In the genomic region with DNA sequence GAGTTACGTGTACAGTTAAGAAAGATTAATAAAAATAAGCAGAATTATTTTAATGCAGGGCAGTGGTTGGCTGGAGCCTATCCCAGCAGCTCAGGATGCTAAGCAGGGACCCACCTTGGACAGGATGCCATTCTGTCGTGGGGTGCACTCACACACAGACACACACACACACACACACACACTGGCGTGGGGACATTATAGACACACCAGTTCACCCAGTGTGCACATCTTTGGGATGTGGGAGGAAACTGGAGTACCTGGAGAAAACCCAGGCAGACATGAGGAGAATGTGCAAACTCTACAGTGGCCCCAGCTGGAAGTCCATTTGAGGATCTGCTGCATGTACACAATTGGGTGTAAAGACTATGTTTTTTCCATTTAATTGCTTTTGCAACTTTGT, we compare ENCODE assay signal across 1 cellular context.
TF ChIP-seq lines count a peak whose summit lies in the region.

No MANE protein-coding gene starts in this region.

TF ChIP-seq in HCT116, 20 proteins besides CTCF, POLR2A, EP300 and RAD21:
- TF ChIP-seq ZFX (IDR thresholded peaks at IDR 0.05) (no peak), EZH2 (IDR thresholded peaks at IDR 0.05) (no peak), POLR2AphosphoS5 (IDR thresholded peaks at IDR 0.05; ENCODE audit: low read depth, low read length) (no peak), ELF1 (IDR thresholded peaks at IDR 0.05; ENCODE audit: borderline replicate concordance, low read depth) (no peak), CBX3 (IDR thresholded peaks at IDR 0.05; ENCODE audit: low read depth) (no peak), MAX (IDR thresholded peaks at IDR 0.05) (no peak), ATF3 (IDR thresholded peaks at IDR 0.05) (no peak), TCF7L2 (IDR thresholded peaks at IDR 0.05; ENCODE audit: borderline replicate concordance, extremely low read depth, insufficient read depth, insufficient read length) (no peak), CEBPB (IDR thresholded peaks at IDR 0.05; ENCODE audit: low read depth) (no peak), YY1 (IDR thresholded peaks at IDR 0.05; ENCODE audit: extremely low read depth, insufficient replicate concordance, low read depth, low read length) (no peak), FOSL1 (IDR thresholded peaks at IDR 0.05; ENCODE audit: low read depth) (no peak), REST (IDR thresholded peaks at IDR 0.05; ENCODE audit: low read depth) (no peak), SIN3A (IDR thresholded peaks at IDR 0.05; ENCODE audit: low read depth) (no peak), EGR1 (IDR thresholded peaks at IDR 0.05; ENCODE audit: low read depth) (no peak), JUND (IDR thresholded peaks at IDR 0.05) (no peak), SP1 (IDR thresholded peaks at IDR 0.05; ENCODE audit: low read depth) (no peak), EZH2phosphoT487 (IDR thresholded peaks at IDR 0.05; ENCODE audit: borderline replicate concordance) (no peak), SRF (IDR thresholded peaks at IDR 0.05; ENCODE audit: low read depth) (no peak), ZNF274 (IDR thresholded peaks at IDR 0.05; ENCODE audit: low read depth, low read length) (no peak)
- TF ChIP-seq, protein P1, sequence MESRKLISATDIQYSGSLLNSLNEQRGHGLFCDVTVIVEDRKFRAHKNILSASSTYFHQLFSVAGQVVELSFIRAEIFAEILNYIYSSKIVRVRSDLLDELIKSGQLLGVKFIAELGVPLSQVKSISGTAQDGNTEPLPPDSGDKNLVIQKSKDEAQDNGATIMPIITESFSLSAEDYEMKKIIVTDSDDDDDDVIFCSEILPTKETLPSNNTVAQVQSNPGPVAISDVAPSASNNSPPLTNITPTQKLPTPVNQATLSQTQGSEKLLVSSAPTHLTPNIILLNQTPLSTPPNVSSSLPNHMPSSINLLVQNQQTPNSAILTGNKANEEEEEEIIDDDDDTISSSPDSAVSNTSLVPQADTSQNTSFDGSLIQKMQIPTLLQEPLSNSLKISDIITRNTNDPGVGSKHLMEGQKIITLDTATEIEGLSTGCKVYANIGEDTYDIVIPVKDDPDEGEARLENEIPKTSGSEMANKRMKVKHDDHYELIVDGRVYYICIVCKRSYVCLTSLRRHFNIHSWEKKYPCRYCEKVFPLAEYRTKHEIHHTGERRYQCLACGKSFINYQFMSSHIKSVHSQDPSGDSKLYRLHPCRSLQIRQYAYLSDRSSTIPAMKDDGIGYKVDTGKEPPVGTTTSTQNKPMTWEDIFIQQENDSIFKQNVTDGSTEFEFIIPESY (IDR thresholded peaks at IDR 0.05; ENCODE audit: extremely low read depth, insufficient replicate concordance, low read length), result no peak
